Comparison of ENCODE assay signal across 25 cellular contexts in genomic region chrX:47158781-47159180, GRCh38.
"Had no signal": no experiment of that assay in that cellular context is flagged by ENCODE, and none has a peak within 500 bp of the region (broad histone marks: within the 10 kb centered on the region; RNA-seq: fewer than 3 reads in every experiment).

No MANE protein-coding gene starts in this region.

- H3K4me1 ChIP-seq: esophagus squamous epithelium, gastrocnemius medialis, heart right ventricle, left lung, lower lobe of right lung had no signal

- H3K4me3 ChIP-seq: esophagus squamous epithelium, gastrocnemius medialis, heart right ventricle, left lung, lower lobe of right lung had no signal

- H3K4me1 Mint-ChIP-seq: endodermal cell had no signal

- H3K27ac Mint-ChIP-seq: dendritic cell treated with granulocyte-macrophage colony-stimulating factor and Interleukin-4, amounts not matched to agents 40 ng/mL and 50 ng/mL, for 4 days; effector memory CD8-positive, alpha-beta T cell; endodermal cell had no signal

- H3K9me3 ChIP-seq: gastrocnemius medialis, left lung, lower lobe of right lung had no signal

- H3K27ac ChIP-seq: epithelial cell of prostate, esophagus squamous epithelium, gastrocnemius medialis, heart right ventricle, left lung, lower lobe of right lung had no signal

- H3K27me3 Mint-ChIP-seq: dendritic cell treated with granulocyte-macrophage colony-stimulating factor and Interleukin-4, amounts not matched to agents 40 ng/mL and 50 ng/mL, for 4 days; effector memory CD8-positive, alpha-beta T cell had no signal

- H3K36me3 ChIP-seq: gastrocnemius medialis had no signal

- H3K4me3 Mint-ChIP-seq: dendritic cell treated with granulocyte-macrophage colony-stimulating factor and Interleukin-4, amounts not matched to agents 40 ng/mL and 50 ng/mL, for 4 days; effector memory CD8-positive, alpha-beta T cell; endodermal cell had no signal

- H3K9me3 Mint-ChIP-seq: dendritic cell treated with granulocyte-macrophage colony-stimulating factor and Interleukin-4, amounts not matched to agents 40 ng/mL and 50 ng/mL, for 4 days; effector memory CD8-positive, alpha-beta T cell had no signal

- FAIRE-seq: colon, endometrium, islet of Langerhans, keratinocyte had no signal

- DNase-seq: cortex of kidney; effector CD8-positive, alpha-beta T cell; effector memory CD8-positive, alpha-beta T cell; erythroblast; esophagus squamous epithelium; foreskin fibroblast; foreskin melanocyte; gastrocnemius medialis; glutamatergic neuron; heart right ventricle; hippocampal formation; left cardiac atrium; left lung; left ventricle myocardium superior; lower lobe of right lung; mesenchymal stem cell; midbrain had no signal

- H3K27me3 ChIP-seq: esophagus squamous epithelium, gastrocnemius medialis had no signal

- ATAC-seq: effector memory CD8-positive, alpha-beta T cell; esophagus mucosa; gastrocnemius medialis; left cardiac atrium; left lung; left ventricle myocardium superior; lower lobe of right lung had no signal
